Comparison of ENCODE assay signal across 19 cellular contexts in the genomic region with DNA sequence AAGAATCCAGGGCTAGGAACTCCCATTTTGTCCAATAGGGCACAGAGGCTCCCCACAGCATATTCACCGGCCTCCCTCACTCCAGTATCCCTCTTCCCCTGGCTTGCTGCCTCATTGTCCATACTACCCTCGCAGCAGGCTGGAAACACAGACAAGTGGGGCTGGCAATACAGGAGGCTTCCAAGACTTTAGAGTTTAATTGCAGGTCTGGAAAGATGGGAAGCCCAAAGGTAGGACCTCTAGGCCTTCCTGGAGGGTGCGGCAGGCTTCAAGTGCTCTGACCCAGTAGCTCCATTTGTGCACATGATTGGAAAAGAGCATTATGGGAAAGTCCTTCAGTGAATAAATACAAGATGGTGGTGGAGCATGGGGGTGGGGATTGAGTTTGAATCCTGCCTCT.
A peak's percentile ranks its signal among the peaks of the same experiment; 100 is the strongest.
DNase-seq lines count a peak whose midpoint lies in the region; ATAC-seq and TF ChIP-seq lines count a peak whose summit lies in the region.
"Had no signal": no experiment of that assay in that cellular context is flagged by ENCODE, and none has a peak within 500 bp of the region (broad histone marks: within the 10 kb centered on the region; RNA-seq: fewer than 3 reads in every experiment).

No MANE protein-coding gene starts in this region.

- intact Hi-C loops in Panc1 (cut with micrococcal nuclease; ENCODE audit: unreplicated experiment) (no loop called here), vagina (cut with DNase I) (no loop called here)

- H3K36me3 ChIP-seq in GM23338 (ENCODE audit: insufficient read depth) (no peaks in the 10 kb centered on the region), Panc1 (ENCODE audit: control insufficient read depth, insufficient read depth, low read length) (no peaks in the 10 kb centered on the region), neural progenitor cell (no peaks in the 10 kb centered on the region), vagina (no peaks in the 10 kb centered on the region)
- H3K36me3 ChIP-seq: BLaER1 treated with 17β-estradiol and CSF1 and Interleukin-3, amounts not matched to agents 10 nM and 100 nM had no signal

- ATAC-seq in GM23338: no peak
- peak; percentile 31; the same call in 1 of the 2 replicates for ATAC-seq in Panc1
- ATAC-seq: A549; CD8-positive, alpha-beta T cell had no signal

- H2AFZ ChIP-seq in GM23338 (0 out of 2 replicates have a peak overlapping the region, but pooled peaks have one; percentile 52), neural progenitor cell (replicated peaks) (peak overlapping the region; percentile 22)

- H3K9me3 Mint-ChIP-seq in GM23338: peaks cover 2% of the 10 kb centered on the region; the same call in 1 of the 3 replicates
- no peaks in the 10 kb centered on the region for H3K9me3 Mint-ChIP-seq in neural progenitor cell
- H3K9me3 Mint-ChIP-seq in osteocyte (ENCODE audit: unreplicated experiment): no peaks in the 10 kb centered on the region
- H3K9me3 Mint-ChIP-seq: CD4-positive, alpha-beta T cell; CD8-positive, alpha-beta T cell had no signal

- H3K36me3 Mint-ChIP-seq in GM23338 (ENCODE audit: low read depth): no peaks in the 10 kb centered on the region
- no peaks in the 10 kb centered on the region for H3K36me3 Mint-ChIP-seq in neural progenitor cell
- no peaks in the 10 kb centered on the region for H3K36me3 Mint-ChIP-seq in osteocyte (ENCODE audit: unreplicated experiment)
- H3K36me3 Mint-ChIP-seq: CD8-positive, alpha-beta T cell had no signal

- no peak overlapping the region for H3K4me3 ChIP-seq in GM23338
- H3K4me3 ChIP-seq in Panc1 (ENCODE audit: low read depth in 2 of 2, low read length in 2 of 2): no peak overlapping the region
- no peak overlapping the region for H3K4me3 ChIP-seq in neural progenitor cell
- no peak overlapping the region for H3K4me3 ChIP-seq in vagina
- H3K4me3 ChIP-seq: A549; BLaER1 treated with 17β-estradiol and CSF1 and Interleukin-3, amounts not matched to agents 10 nM and 100 nM had no signal

- no peak overlapping the region for H3K27ac Mint-ChIP-seq in GM23338
- H3K27ac Mint-ChIP-seq in neural progenitor cell: no peak overlapping the region
- H3K27ac Mint-ChIP-seq in osteocyte (ENCODE audit: unreplicated experiment): no peak overlapping the region
- H3K27ac Mint-ChIP-seq: B cell; CD4-positive, alpha-beta T cell; CD8-positive, alpha-beta T cell had no signal

- no TSS peak for BruUV-seq in Panc1 (replicated peaks; lab: Mats Ljungman, UMichigan)

- peaks cover 15% of the 10 kb centered on the region for H3K4me1 Mint-ChIP-seq in GM23338
- H3K4me1 Mint-ChIP-seq in neural progenitor cell: peaks cover under 1% of the 10 kb centered on the region
- no peaks in the 10 kb centered on the region for H3K4me1 Mint-ChIP-seq in osteocyte (ENCODE audit: unreplicated experiment)
- H3K4me1 Mint-ChIP-seq: B cell had no signal

- H3K4me1 ChIP-seq in GM23338 (ENCODE audit: insufficient read depth) (peaks cover 13% of the 10 kb centered on the region), Panc1 (ENCODE audit: control insufficient read depth, insufficient read depth, low read length) (0 out of 2 replicates have a peak, but pooled peaks cover 5% of the 10 kb centered on the region), neural progenitor cell (peaks cover 9% of the 10 kb centered on the region), vagina (no peaks in the 10 kb centered on the region)

- H4K20me1 ChIP-seq in GM23338 (replicated peaks; ENCODE audit: insufficient read depth) (no peaks in the 10 kb centered on the region), neural progenitor cell (ENCODE audit: low read depth) (no peaks in the 10 kb centered on the region)
- H4K20me1 ChIP-seq: BLaER1 treated with 17β-estradiol and CSF1 and Interleukin-3, amounts not matched to agents 10 nM and 100 nM had no signal

- no peaks in the 10 kb centered on the region for H3F3A ChIP-seq in GM23338 (replicated peaks; ENCODE audit: low read depth)
- H3F3A ChIP-seq in neural progenitor cell (ENCODE audit: low read depth): no peaks in the 10 kb centered on the region

- no peak overlapping the region for H3K4me2 ChIP-seq in GM23338
- no peak overlapping the region for H3K4me2 ChIP-seq in neural progenitor cell
- H3K4me2 ChIP-seq: A549 had no signal

- TF ChIP-seq POLR2A in vagina (IDR thresholded peaks at IDR 0.05): no peak

- H3K79me2 ChIP-seq in GM23338 (replicated peaks; ENCODE audit: insufficient read depth) (no peaks in the 10 kb centered on the region), neural progenitor cell (ENCODE audit: low read depth) (no peaks in the 10 kb centered on the region)

- H3K27me3 Mint-ChIP-seq in GM23338 (ENCODE audit: insufficient read depth, low read depth, poor library complexity) (peaks cover 6% of the 10 kb centered on the region), neural progenitor cell (ENCODE audit: insufficient read depth, low read depth) (peaks cover 6% of the 10 kb centered on the region), osteocyte (ENCODE audit: unreplicated experiment) (peaks cover 29% of the 10 kb centered on the region)

- no peak for DNase-seq in GM23338 (ENCODE audit: low spot score)
- DNase-seq in Panc1 (ENCODE audit: low read depth, low spot score): no peak
- no peak for DNase-seq in neural progenitor cell (ENCODE audit: low spot score)
- DNase-seq in vagina (ENCODE audit: extremely low spot score in 2 of 2): peak in 1 of 2 donors; percentile 85
- DNase-seq in RPMI8226: no peak
- DNase-seq in osteocyte (ENCODE audit: extremely low spot score, unreplicated experiment): no peak
- DNase-seq in activated T-cell treated with anti-CD3 and anti-CD28 coated beads, Interleukin-2, amount 50 U/mL, for 48 hours: no peak
- DNase-seq: AML-193; Caco-2; Calu3; CD4-positive, alpha-beta T cell; CD8-positive, alpha-beta T cell; DMS79 treated with DMSO at 0.1 percent for 48 hours; GF-D8 had no signal

- in situ Hi-C loops in Panc1 (cut with HindIII; ENCODE audit: low pct_unique_long_range_greater_than_20kb, low sequenced_read_pairs): no loop called here

- H3K4me3 Mint-ChIP-seq in GM23338 (no peak overlapping the region), neural progenitor cell (no peak overlapping the region), osteocyte (ENCODE audit: unreplicated experiment) (no peak overlapping the region)
- H3K4me3 Mint-ChIP-seq: B cell; CD4-positive, alpha-beta T cell; CD8-positive, alpha-beta T cell had no signal

- no peak overlapping the region for H3K27ac ChIP-seq in GM23338 (ENCODE audit: low read depth)
- 0 out of 2 replicates have a peak overlapping the region, but pooled peaks have one; percentile 1 for H3K27ac ChIP-seq in Panc1 (ENCODE audit: low read length)
- H3K27ac ChIP-seq in neural progenitor cell: no peak overlapping the region
- H3K27ac ChIP-seq in vagina: peak overlapping the region; percentile 56
- H3K27ac ChIP-seq: 22Rv1, A549, C4-2B had no signal

- POLR2A ChIA-PET in Panc1 (lab: Charles Lee): no interaction called here

- H3K9me3 ChIP-seq in Panc1 (ENCODE audit: control insufficient read depth, insufficient read depth, low read depth, low read length) (no peaks in the 10 kb centered on the region), neural progenitor cell (ENCODE audit: low read depth) (no peaks in the 10 kb centered on the region), vagina (no peaks in the 10 kb centered on the region)
- H3K9me3 ChIP-seq: A549; BLaER1 treated with 17β-estradiol and CSF1 and Interleukin-3, amounts not matched to agents 10 nM and 100 nM; Caco-2 had no signal

- H3K27me3 ChIP-seq in GM23338 (ENCODE audit: insufficient read depth) (no peaks in the 10 kb centered on the region), Panc1 (ENCODE audit: control insufficient read depth, insufficient read depth, low read length) (no peaks in the 10 kb centered on the region), neural progenitor cell (no peaks in the 10 kb centered on the region), vagina (no peaks in the 10 kb centered on the region)
- H3K27me3 ChIP-seq: BLaER1 treated with 17β-estradiol and CSF1 and Interleukin-3, amounts not matched to agents 10 nM and 100 nM had no signal

- H3K9ac ChIP-seq in neural progenitor cell: no peak overlapping the region
- H3K9ac ChIP-seq: BLaER1 treated with 17β-estradiol and CSF1 and Interleukin-3, amounts not matched to agents 10 nM and 100 nM had no signal

- CTCF ChIA-PET in Panc1 (lab: Charles Lee): no interaction called here

- H3K9me2 ChIP-seq in GM23338 (ENCODE audit: insufficient read depth): no peaks in the 10 kb centered on the region

- TF ChIP-seq CTCF in GM23338 (conservative IDR thresholded peaks at IDR 0.05; ENCODE audit: low read depth in 2 of 2) (no peak), Panc1 (IDR thresholded peaks at IDR 0.05) (no peak), neural progenitor cell (IDR thresholded peaks at IDR 0.05) (no peak), vagina (IDR thresholded peaks at IDR 0.05) (no peak), osteocyte (IDR thresholded peaks at IDR 0.05) (no peak)

TF ChIP-seq in GM23338, 12 proteins besides CTCF, POLR2A, EP300 and RAD21 (continues in another document):
- no peak for TF ChIP-seq CREB1 (CRISPR knock-in tag; IDR thresholded peaks at IDR 0.05; ENCODE audit: low read depth)
- TF ChIP-seq, protein P1, sequence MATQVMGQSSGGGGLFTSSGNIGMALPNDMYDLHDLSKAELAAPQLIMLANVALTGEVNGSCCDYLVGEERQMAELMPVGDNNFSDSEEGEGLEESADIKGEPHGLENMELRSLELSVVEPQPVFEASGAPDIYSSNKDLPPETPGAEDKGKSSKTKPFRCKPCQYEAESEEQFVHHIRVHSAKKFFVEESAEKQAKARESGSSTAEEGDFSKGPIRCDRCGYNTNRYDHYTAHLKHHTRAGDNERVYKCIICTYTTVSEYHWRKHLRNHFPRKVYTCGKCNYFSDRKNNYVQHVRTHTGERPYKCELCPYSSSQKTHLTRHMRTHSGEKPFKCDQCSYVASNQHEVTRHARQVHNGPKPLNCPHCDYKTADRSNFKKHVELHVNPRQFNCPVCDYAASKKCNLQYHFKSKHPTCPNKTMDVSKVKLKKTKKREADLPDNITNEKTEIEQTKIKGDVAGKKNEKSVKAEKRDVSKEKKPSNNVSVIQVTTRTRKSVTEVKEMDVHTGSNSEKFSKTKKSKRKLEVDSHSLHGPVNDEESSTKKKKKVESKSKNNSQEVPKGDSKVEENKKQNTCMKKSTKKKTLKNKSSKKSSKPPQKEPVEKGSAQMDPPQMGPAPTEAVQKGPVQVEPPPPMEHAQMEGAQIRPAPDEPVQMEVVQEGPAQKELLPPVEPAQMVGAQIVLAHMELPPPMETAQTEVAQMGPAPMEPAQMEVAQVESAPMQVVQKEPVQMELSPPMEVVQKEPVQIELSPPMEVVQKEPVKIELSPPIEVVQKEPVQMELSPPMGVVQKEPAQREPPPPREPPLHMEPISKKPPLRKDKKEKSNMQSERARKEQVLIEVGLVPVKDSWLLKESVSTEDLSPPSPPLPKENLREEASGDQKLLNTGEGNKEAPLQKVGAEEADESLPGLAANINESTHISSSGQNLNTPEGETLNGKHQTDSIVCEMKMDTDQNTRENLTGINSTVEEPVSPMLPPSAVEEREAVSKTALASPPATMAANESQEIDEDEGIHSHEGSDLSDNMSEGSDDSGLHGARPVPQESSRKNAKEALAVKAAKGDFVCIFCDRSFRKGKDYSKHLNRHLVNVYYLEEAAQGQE (IDR thresholded peaks at IDR 0.05; ENCODE audit: unreplicated experiment): no peak

Comparison
In these comparisons a context has a peak if more than half of its experiments do, and no peak if none do; other contexts are left out.
1. H3K27ac ChIP-seq: peak in Panc1 (single experiment) and vagina (single experiment); none in GM23338 (single experiment) and neural progenitor cell (single experiment).